16 cellular contexts compared by ENCODE assay signal in the genomic region with DNA sequence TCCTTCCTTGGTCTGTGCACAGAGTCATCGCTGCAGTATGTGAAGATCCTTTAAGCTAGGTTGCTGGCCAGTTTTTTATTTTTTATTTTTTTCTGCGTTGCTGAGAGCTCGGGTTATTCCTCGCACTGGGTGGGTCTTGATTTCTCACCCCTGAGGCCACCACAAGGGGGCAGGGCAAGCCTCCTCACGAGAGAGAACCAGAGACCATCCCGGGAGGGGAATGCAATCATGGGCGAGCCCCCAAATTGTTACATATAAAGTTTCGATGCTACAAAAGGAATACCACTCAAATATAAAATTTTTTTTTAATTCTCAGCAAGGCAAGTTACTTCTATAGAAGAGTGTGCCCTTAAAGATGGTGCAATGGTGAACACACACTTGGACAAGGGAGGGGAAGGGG. TPM values are rescaled to one million over a fixed set of nuclear protein-coding genes. Genes with fewer than 3 reads are reported as not detected.
A peak's percentile ranks its signal among the peaks of the same experiment; 100 is the strongest.
DNase-seq lines count a peak whose midpoint lies in the region; ATAC-seq and TF ChIP-seq lines count a peak whose summit lies in the region.
"Had no signal": no experiment of that assay in that cellular context is flagged by ENCODE, and none has a peak within 500 bp of the region (broad histone marks: within the 10 kb centered on the region; RNA-seq: fewer than 3 reads in every experiment).

No MANE protein-coding gene starts in this region.

- no peak overlapping the region for H3K18ac ChIP-seq in IMR-90 (ENCODE audit: low read depth, low read length)

- H3K9me3 Mint-ChIP-seq in activated CD8-positive, alpha-beta T cell treated with anti-CD3 and anti-CD28 coated beads for 36 hours = peaks cover 28% of the 10 kb centered on the region
- H3K9me3 Mint-ChIP-seq in activated CD8-positive, alpha-beta T cell treated with anti-CD3 and anti-CD28 coated beads, Interleukin-2, amount 10 ng/mL, durations not matched to agents 7 days and 5 days (ENCODE audit: insufficient read depth) = peaks cover 16% of the 10 kb centered on the region
- peaks cover 44% of the 10 kb centered on the region for H3K9me3 Mint-ChIP-seq in WTC11
- H3K9me3 Mint-ChIP-seq in CD4-positive, alpha-beta T cell = peaks cover 7% of the 10 kb centered on the region

- no peak overlapping the region for H3K14ac ChIP-seq in IMR-90 (replicated peaks; ENCODE audit: low read depth, low read length)

- no peak overlapping the region for H2BK20ac ChIP-seq in IMR-90 (ENCODE audit: low read depth, low read length)

- no peak overlapping the region for H3K9ac ChIP-seq in IMR-90 (ENCODE audit: low read depth, low read length)

- TF ChIP-seq CTCF in activated CD8-positive, alpha-beta T cell treated with anti-CD3 and anti-CD28 coated beads for 36 hours (IDR thresholded peaks at IDR 0.05) = no peak
- TF ChIP-seq CTCF in IMR-90 (conservative IDR thresholded peaks at IDR 0.05; ENCODE audit: low read depth, low read length) (0 out of 2 replicates have a peak, but pooled peaks have one; percentile 3), WTC11 (IDR thresholded peaks at IDR 0.05) (0 out of 2 replicates have a peak, but pooled peaks have one; percentile 25), psoas muscle (IDR thresholded peaks at IDR 0.05) (peak; percentile 8)
- TF ChIP-seq CTCF in CD4-positive, alpha-beta T cell (IDR thresholded peaks at IDR 0.05) = no peak

- dilution Hi-C loops in IMR-90 (cut with HindIII; ENCODE audit: low sequenced_read_pairs, unreplicated experiment) = no loop called here

- H2BK5ac ChIP-seq in IMR-90 (ENCODE audit: low read depth, low read length, poor library complexity, severe bottlenecking) = no peak overlapping the region

- H3K9me1 ChIP-seq in IMR-90 (ENCODE audit: insufficient read depth, low read length) = peaks cover 7% of the 10 kb centered on the region

- no peak overlapping the region for H3K4me3 ChIP-seq in IMR-90 (ENCODE audit: insufficient read depth, low read depth, low read length)
- no peak overlapping the region for H3K4me3 ChIP-seq in psoas muscle
- H3K4me3 ChIP-seq: GM12878, lung had no signal

- H3K56ac ChIP-seq in IMR-90 (ENCODE audit: extremely low read depth, insufficient read depth, low read length) = no peak overlapping the region

- H3K4me1 Mint-ChIP-seq in activated CD8-positive, alpha-beta T cell treated with anti-CD3 and anti-CD28 coated beads for 36 hours (ENCODE audit: low read depth) = peaks cover 8% of the 10 kb centered on the region
- H3K4me1 Mint-ChIP-seq in activated CD8-positive, alpha-beta T cell treated with anti-CD3 and anti-CD28 coated beads, Interleukin-2, amount 10 ng/mL, durations not matched to agents 7 days and 5 days (ENCODE audit: low read depth) = no peaks in the 10 kb centered on the region
- H3K4me1 Mint-ChIP-seq in WTC11 = peaks cover 8% of the 10 kb centered on the region
- H3K4me1 Mint-ChIP-seq in CD4-positive, alpha-beta T cell (ENCODE audit: low read depth) = peaks cover 5% of the 10 kb centered on the region

- CTCF ChIA-PET in activated CD8-positive, alpha-beta T cell treated with anti-CD3 and anti-CD28 coated beads for 36 hours (lab: Charles Lee) = no interaction called here
- CTCF ChIA-PET in activated CD8-positive, alpha-beta T cell treated with anti-CD3 and anti-CD28 coated beads, Interleukin-2, amount 10 ng/mL, durations not matched to agents 7 days and 5 days (lab: Charles Lee) = interaction anchor here (7.7 kb wide), 1 partner anchor 352 kb away, joined by 48 read pairs; no protein-coding TSS in a partner anchor
- CTCF ChIA-PET in IMR-90 (lab: Yijun Ruan, JAX) (no interaction called here), WTC11 (lab: Charles Lee) (no interaction called here)
- CTCF ChIA-PET in CD4-positive, alpha-beta T cell (lab: Charles Lee) = no interaction called here

- H3K23ac ChIP-seq in IMR-90 (ENCODE audit: low read depth, low read length) = no peak overlapping the region

- no peak overlapping the region for H3K4me3 Mint-ChIP-seq in activated CD8-positive, alpha-beta T cell treated with anti-CD3 and anti-CD28 coated beads for 36 hours
- no peak overlapping the region for H3K4me3 Mint-ChIP-seq in activated CD8-positive, alpha-beta T cell treated with anti-CD3 and anti-CD28 coated beads, Interleukin-2, amount 10 ng/mL, durations not matched to agents 7 days and 5 days
- H3K4me3 Mint-ChIP-seq in WTC11 = no peak overlapping the region
- no peak overlapping the region for H3K4me3 Mint-ChIP-seq in CD4-positive, alpha-beta T cell
- H3K4me3 Mint-ChIP-seq: brain had no signal

- peak; percentile 43 for DNase-seq in activated CD8-positive, alpha-beta T cell treated with anti-CD3 and anti-CD28 coated beads for 36 hours
- DNase-seq in activated CD8-positive, alpha-beta T cell treated with anti-CD3 and anti-CD28 coated beads, Interleukin-2, amount 10 ng/mL, durations not matched to agents 7 days and 5 days = no peak
- DNase-seq in IMR-90 (no peak), WTC11 (ENCODE audit: low spot score) (peak; percentile 43), psoas muscle (no peak), NCI-H2029 treated with DMSO at 0.1 percent for 48 hours (lab: John Stamatoyannopoulos, UW) (no peak)
- no peak for DNase-seq in CD4-positive, alpha-beta T cell
- DNase-seq: activated gamma-delta T cell; DMS79 treated with DMSO at 0.1 percent for 48 hours; stimulated activated naive CD4-positive, alpha-beta T cell treated with Interleukin-2 at 50 U/mL for 16 hours; T-helper 9 cell had no signal

- no peak overlapping the region for H4K8ac ChIP-seq in IMR-90 (ENCODE audit: low read depth in 2 of 2, low read length in 2 of 2)

- H3K36me3 Mint-ChIP-seq in activated CD8-positive, alpha-beta T cell treated with anti-CD3 and anti-CD28 coated beads for 36 hours (ENCODE audit: low read depth) = peaks cover 63% of the 10 kb centered on the region
- H3K36me3 Mint-ChIP-seq in activated CD8-positive, alpha-beta T cell treated with anti-CD3 and anti-CD28 coated beads, Interleukin-2, amount 10 ng/mL, durations not matched to agents 7 days and 5 days (ENCODE audit: low read depth) = peaks cover 60% of the 10 kb centered on the region
- peaks cover 66% of the 10 kb centered on the region for H3K36me3 Mint-ChIP-seq in WTC11
- H3K36me3 Mint-ChIP-seq in CD4-positive, alpha-beta T cell (ENCODE audit: low read depth) = peaks cover 76% of the 10 kb centered on the region

- H3K27me3 ChIP-seq in IMR-90 (ENCODE audit: control insufficient read depth, insufficient read depth, low read length) = no peaks in the 10 kb centered on the region
- no peaks in the 10 kb centered on the region for H3K27me3 ChIP-seq in psoas muscle (ENCODE audit: insufficient read depth in 3 of 3, low read length in 2 of 3)
- H3K27me3 ChIP-seq in CD4-positive, alpha-beta T cell (ENCODE audit: control insufficient read depth, insufficient read depth, low read length) = no peaks in the 10 kb centered on the region
- H3K27me3 ChIP-seq: neutrophil had no signal

- H3K27ac Mint-ChIP-seq in activated CD8-positive, alpha-beta T cell treated with anti-CD3 and anti-CD28 coated beads for 36 hours = no peak overlapping the region
- no peak overlapping the region for H3K27ac Mint-ChIP-seq in activated CD8-positive, alpha-beta T cell treated with anti-CD3 and anti-CD28 coated beads, Interleukin-2, amount 10 ng/mL, durations not matched to agents 7 days and 5 days
- H3K27ac Mint-ChIP-seq in WTC11 = no peak overlapping the region
- no peak overlapping the region for H3K27ac Mint-ChIP-seq in CD4-positive, alpha-beta T cell
- H3K27ac Mint-ChIP-seq: brain had no signal

- peaks cover 6 to 28% of the 10 kb centered on the region in 2 experiments for H3K79me1 ChIP-seq in IMR-90 (ENCODE audit: low read depth in 1 of 2, low read length in 2 of 2)

- H3K4me2 ChIP-seq in IMR-90 (ENCODE audit: low read depth, low read length) = no peak overlapping the region

- H3K9me3 ChIP-seq in IMR-90 (ENCODE audit: control insufficient read depth, insufficient read depth, low read length) (peaks cover 19% of the 10 kb centered on the region), psoas muscle (no peaks in the 10 kb centered on the region)
- peaks cover 22% of the 10 kb centered on the region for H3K9me3 ChIP-seq in CD4-positive, alpha-beta T cell (ENCODE audit: control insufficient read depth, low read length)
- H3K9me3 ChIP-seq: neutrophil had no signal

- no peak overlapping the region for H2AK9ac ChIP-seq in IMR-90 (replicated peaks; ENCODE audit: low read depth, low read length, poor library complexity)

- 100% methylated on average over 2 of the region's 8 CpGs; no CpG with 5 or more reads in 1 of the 2 experiments for WGBS in IMR-90 (ENCODE audit: extremely low coverage in 2 of 2, insufficient read length in 1 of 2), 2 experiments
- 96 to 99% (median 98%) methylated on average over 8 of the region's 8 CpGs for whole genome bisulfite sequencing in psoas muscle, 3 donors

- no peak overlapping the region for H2BK15ac ChIP-seq in IMR-90 (ENCODE audit: low read depth, low read length)

- no peak overlapping the region for H2AFZ ChIP-seq in IMR-90 (replicated peaks; ENCODE audit: low read length, poor library complexity)

- H2AK5ac ChIP-seq in IMR-90 (ENCODE audit: low read depth, low read length) = no peak overlapping the region

- H3K36me3 ChIP-seq in IMR-90 (ENCODE audit: control insufficient read depth, insufficient read depth, low read length) (peaks cover 36% of the 10 kb centered on the region), psoas muscle (ENCODE audit: insufficient read depth in 1 of 2, low read depth in 1 of 2) (peaks cover 8 to 67% of the 10 kb centered on the region in 2 donors)

- no peaks in the 10 kb centered on the region for H3K27me3 Mint-ChIP-seq in activated CD8-positive, alpha-beta T cell treated with anti-CD3 and anti-CD28 coated beads for 36 hours
- no peaks in the 10 kb centered on the region for H3K27me3 Mint-ChIP-seq in activated CD8-positive, alpha-beta T cell treated with anti-CD3 and anti-CD28 coated beads, Interleukin-2, amount 10 ng/mL, durations not matched to agents 7 days and 5 days (ENCODE audit: low read depth)
- no peaks in the 10 kb centered on the region for H3K27me3 Mint-ChIP-seq in WTC11 (ENCODE audit: low read depth)
- H3K27me3 Mint-ChIP-seq in CD4-positive, alpha-beta T cell = no peaks in the 10 kb centered on the region
- H3K27me3 Mint-ChIP-seq: brain had no signal

- no TSS peak for BruUV-seq in IMR-90 (replicated peaks; lab: Mats Ljungman, UMichigan)

- H3K4ac ChIP-seq in IMR-90 (ENCODE audit: low read depth, low read length) = no peak overlapping the region

- no peak for TF ChIP-seq POLR2A in IMR-90 (IDR thresholded peaks at IDR 0.05; ENCODE audit: low read depth, low read length)

- H4K20me1 ChIP-seq in IMR-90 (ENCODE audit: insufficient read depth, low read length) = no peaks in the 10 kb centered on the region; the same call in 1 of the 2 replicates

- POLR2A ChIA-PET in activated CD8-positive, alpha-beta T cell treated with anti-CD3 and anti-CD28 coated beads for 36 hours (lab: Charles Lee) = no interaction called here
- POLR2A ChIA-PET in activated CD8-positive, alpha-beta T cell treated with anti-CD3 and anti-CD28 coated beads, Interleukin-2, amount 10 ng/mL, durations not matched to agents 7 days and 5 days (lab: Charles Lee) = no interaction called here
- POLR2A ChIA-PET in IMR-90 (lab: Charles Lee; ENCODE audit: unreplicated experiment) = interaction anchor here (0.6 kb wide), 1 partner anchor 310 kb away, joined by 19 read pairs; no protein-coding TSS in a partner anchor
- POLR2A ChIA-PET in WTC11 (lab: Charles Lee) = no interaction called here
- POLR2A ChIA-PET in CD4-positive, alpha-beta T cell (lab: Charles Lee) = no interaction called here

- H2BK120ac ChIP-seq in IMR-90 (ENCODE audit: low read depth, low read length) = no peak overlapping the region

- intact Hi-C loops in activated CD8-positive, alpha-beta T cell treated with anti-CD3 and anti-CD28 coated beads for 36 hours (cut with micrococcal nuclease) = no loop called here
- intact Hi-C loops in IMR-90 (cut with micrococcal nuclease) (no loop called here), psoas muscle (cut with DNase I) (loop anchor here (5.0 to 10.0 kb wide), 3 partner anchors 95 to 352 kb away; a partner anchor contains a TSS)
- intact Hi-C loops in CD4-positive, alpha-beta T cell (cut with DNase I, micrococcal nuclease) = loop anchor here (5.0 to 10.0 kb wide), 3 partner anchors 47 to 312 kb away; no protein-coding TSS in a partner anchor

- no peak overlapping the region for H4K5ac ChIP-seq in IMR-90 (ENCODE audit: low read depth, low read length)

- in situ Hi-C loops in IMR-90 (cut with MboI; ENCODE audit: low sequenced_read_pairs) = loop anchor here (10.0 kb wide), 2 partner anchors 315 to 355 kb away; no protein-coding TSS in a partner anchor

- no peak overlapping the region for H4K91ac ChIP-seq in IMR-90 (ENCODE audit: insufficient read depth, low read depth, low read length)

- no peak overlapping the region for H3K27ac ChIP-seq in IMR-90 (ENCODE audit: insufficient read depth, low read length)
- no peak overlapping the region for H3K27ac ChIP-seq in psoas muscle
- H3K27ac ChIP-seq in CD4-positive, alpha-beta T cell (ENCODE audit: low read depth, low read length) = no peak overlapping the region
- H3K27ac ChIP-seq: neutrophil had no signal

- ATAC-seq in activated CD8-positive, alpha-beta T cell treated with anti-CD3 and anti-CD28 coated beads for 36 hours = no peak
- no peak for ATAC-seq in activated CD8-positive, alpha-beta T cell treated with anti-CD3 and anti-CD28 coated beads, Interleukin-2, amount 10 ng/mL, durations not matched to agents 7 days and 5 days
- no peak for ATAC-seq in IMR-90 (ENCODE audit: low read depth)
- no peak for ATAC-seq in WTC11
- ATAC-seq in psoas muscle = no peak
- no peak for ATAC-seq in GM21423 (IDR thresholded peaks at IDR 0.05; ENCODE audit: unreplicated experiment)
- ATAC-seq in CD4-positive, alpha-beta T cell (ENCODE audit: poor library complexity) = no peak
- ATAC-seq: GM12878 had no signal

- peaks cover 7% of the 10 kb centered on the region for H3K4me1 ChIP-seq in IMR-90 (ENCODE audit: control insufficient read depth, insufficient read depth, low read length)
- peaks cover 4% of the 10 kb centered on the region for H3K4me1 ChIP-seq in psoas muscle

- TF ChIP-seq RAD21 in IMR-90 (IDR thresholded peaks at IDR 0.05; ENCODE audit: low read length) = no peak

RNA-seq across cellular contexts. Expression of a gene that starts 24.9 kb away (rescaled TPM):
- total RNA-seq in activated CD8-positive, alpha-beta T cell treated with anti-CD3 and anti-CD28 coated beads for 36 hours = not detected
- not detected for total RNA-seq in activated CD8-positive, alpha-beta T cell treated with anti-CD3 and anti-CD28 coated beads, Interleukin-2, amount 10 ng/mL, durations not matched to agents 7 days and 5 days
- total RNA-seq in IMR-90 (2012; rRNA removed) = 0.56 and 0.72 TPM in 2 replicates
- polyA plus RNA-seq in IMR-90 (2012; rRNA removed) = 0.23 and 0.26 TPM in 2 replicates
- polyA plus RNA-seq in IMR-90 (2012; cell fraction: cytosol; rRNA removed) = 0.02 and 0.11 TPM in 2 replicates
- 0.16 TPM in 1 of 2 replicates, not detected in the other for polyA plus RNA-seq in IMR-90 (2012; cell fraction: nucleus; rRNA removed; ENCODE audit: low replicate concordance)
- total RNA-seq in WTC11 (2021) = not detected in 3 replicates
- total RNA-seq in psoas muscle = under 1 TPM in 3 of 4 donors, not detected in 1; 0.17 to 0.54 (median 0.24) TPM
- under 1 TPM in 2 of 3 donors, not detected in 1; 0.08 to 0.13 TPM for polyA plus RNA-seq in psoas muscle
- total RNA-seq in CD4-positive, alpha-beta T cell = under 1 TPM in 1 of 2 experiments, not detected in 1; 0.14 TPM

RNA-seq across cellular contexts. Expression of a gene that starts 43.3 kb away (rescaled TPM):
- 100 to 1,000 TPM; 106 to 114 TPM for total RNA-seq in activated CD8-positive, alpha-beta T cell treated with anti-CD3 and anti-CD28 coated beads for 36 hours
- 10 to 100 TPM; 92.8 to 94.1 TPM for total RNA-seq in activated CD8-positive, alpha-beta T cell treated with anti-CD3 and anti-CD28 coated beads, Interleukin-2, amount 10 ng/mL, durations not matched to agents 7 days and 5 days
- total RNA-seq in IMR-90 (2012; rRNA removed) (181 and 214 TPM in 2 replicates), WTC11 (2021) (140 to 163 TPM (median 148 TPM) in 3 replicates), psoas muscle (100 to 1,000 TPM; 125 to 170 (median 154) TPM)
- polyA plus RNA-seq in IMR-90 (2012; rRNA removed) (89.8 and 111 TPM in 2 replicates), psoas muscle (100 to 1,000 TPM in 2 of 3 donors, 10 to 100 TPM in 1; 74.4 to 159 (median 122) TPM)
- polyA plus RNA-seq in IMR-90 (2012; cell fraction: cytosol; rRNA removed) = 38.7 and 49.5 TPM in 2 replicates
- polyA plus RNA-seq in IMR-90 (2012; cell fraction: nucleus; rRNA removed; ENCODE audit: low replicate concordance) = 18.7 and 68.8 TPM in 2 replicates
- total RNA-seq in CD4-positive, alpha-beta T cell = 10 to 100 TPM; 27.9 to 31.3 TPM

Comparison
In these comparisons a context has a peak if more than half of its experiments do, and no peak if none do; other contexts are left out.
1. DNase-seq: peak in activated CD8-positive, alpha-beta T cell treated with anti-CD3 and anti-CD28 coated beads for 36 hours (single experiment) and WTC11 (single experiment); none in activated CD8-positive, alpha-beta T cell treated with anti-CD3 and anti-CD28 coated beads, Interleukin-2, amount 10 ng/mL, durations not matched to agents 7 days and 5 days (single experiment), IMR-90 (single experiment), psoas muscle (0 of 2), NCI-H2029 treated with DMSO at 0.1 percent for 48 hours (single experiment) and CD4-positive, alpha-beta T cell (0 of 10).
2. CTCF ChIP-seq: peak in IMR-90 (single experiment), WTC11 (single experiment) and psoas muscle (single experiment); none in activated CD8-positive, alpha-beta T cell treated with anti-CD3 and anti-CD28 coated beads for 36 hours (single experiment) and CD4-positive, alpha-beta T cell (single experiment).
3. intact Hi-C loops: an anchor here in psoas muscle (5.0 to 10.0 kb wide) and CD4-positive, alpha-beta T cell (5.0 to 10.0 kb wide); none called in activated CD8-positive, alpha-beta T cell treated with anti-CD3 and anti-CD28 coated beads for 36 hours and IMR-90.